Comparison of ENCODE assay signal across 1 cellular context in genomic region chr4:114598191-114599121, GRCh38.
TF ChIP-seq lines count a peak whose summit lies in the region.

Gene UGT8, plus strand, starts transcription at chr4:114598807. Its CDS starts 24,074 bp downstream, at chr4:114622881.

TF ChIP-seq in liver, 16 proteins besides CTCF, POLR2A, EP300 and RAD21 (continued from another document):
- TF ChIP-seq, protein P1, sequence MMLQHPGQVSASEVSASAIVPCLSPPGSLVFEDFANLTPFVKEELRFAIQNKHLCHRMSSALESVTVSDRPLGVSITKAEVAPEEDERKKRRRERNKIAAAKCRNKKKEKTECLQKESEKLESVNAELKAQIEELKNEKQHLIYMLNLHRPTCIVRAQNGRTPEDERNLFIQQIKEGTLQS (IDR thresholded peaks at IDR 0.05): no peak
- TF ChIP-seq HNF4G (IDR thresholded peaks at IDR 0.05): no peak
- TF ChIP-seq FOXA1 (IDR thresholded peaks at IDR 0.05): no peak
- TF ChIP-seq JUND (IDR thresholded peaks at IDR 0.05): no peak
- no peak for TF ChIP-seq NR2F2 (IDR thresholded peaks at IDR 0.05)
- TF ChIP-seq ZBTB33 (IDR thresholded peaks at IDR 0.05): no peak
- no peak for TF ChIP-seq EGR1 (IDR thresholded peaks at IDR 0.05; ENCODE audit: low read depth in 2 of 2)
- no peak for TF ChIP-seq GABPA (IDR thresholded peaks at IDR 0.05 in 1 of 2, conservative IDR thresholded peaks at IDR 0.05 in 1 of 2)
- TF ChIP-seq, protein P2, sequence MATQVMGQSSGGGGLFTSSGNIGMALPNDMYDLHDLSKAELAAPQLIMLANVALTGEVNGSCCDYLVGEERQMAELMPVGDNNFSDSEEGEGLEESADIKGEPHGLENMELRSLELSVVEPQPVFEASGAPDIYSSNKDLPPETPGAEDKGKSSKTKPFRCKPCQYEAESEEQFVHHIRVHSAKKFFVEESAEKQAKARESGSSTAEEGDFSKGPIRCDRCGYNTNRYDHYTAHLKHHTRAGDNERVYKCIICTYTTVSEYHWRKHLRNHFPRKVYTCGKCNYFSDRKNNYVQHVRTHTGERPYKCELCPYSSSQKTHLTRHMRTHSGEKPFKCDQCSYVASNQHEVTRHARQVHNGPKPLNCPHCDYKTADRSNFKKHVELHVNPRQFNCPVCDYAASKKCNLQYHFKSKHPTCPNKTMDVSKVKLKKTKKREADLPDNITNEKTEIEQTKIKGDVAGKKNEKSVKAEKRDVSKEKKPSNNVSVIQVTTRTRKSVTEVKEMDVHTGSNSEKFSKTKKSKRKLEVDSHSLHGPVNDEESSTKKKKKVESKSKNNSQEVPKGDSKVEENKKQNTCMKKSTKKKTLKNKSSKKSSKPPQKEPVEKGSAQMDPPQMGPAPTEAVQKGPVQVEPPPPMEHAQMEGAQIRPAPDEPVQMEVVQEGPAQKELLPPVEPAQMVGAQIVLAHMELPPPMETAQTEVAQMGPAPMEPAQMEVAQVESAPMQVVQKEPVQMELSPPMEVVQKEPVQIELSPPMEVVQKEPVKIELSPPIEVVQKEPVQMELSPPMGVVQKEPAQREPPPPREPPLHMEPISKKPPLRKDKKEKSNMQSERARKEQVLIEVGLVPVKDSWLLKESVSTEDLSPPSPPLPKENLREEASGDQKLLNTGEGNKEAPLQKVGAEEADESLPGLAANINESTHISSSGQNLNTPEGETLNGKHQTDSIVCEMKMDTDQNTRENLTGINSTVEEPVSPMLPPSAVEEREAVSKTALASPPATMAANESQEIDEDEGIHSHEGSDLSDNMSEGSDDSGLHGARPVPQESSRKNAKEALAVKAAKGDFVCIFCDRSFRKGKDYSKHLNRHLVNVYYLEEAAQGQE (IDR thresholded peaks at IDR 0.05): no peak
- no peak for TF ChIP-seq HNF4A (conservative IDR thresholded peaks at IDR 0.05)
- TF ChIP-seq, protein P3, sequence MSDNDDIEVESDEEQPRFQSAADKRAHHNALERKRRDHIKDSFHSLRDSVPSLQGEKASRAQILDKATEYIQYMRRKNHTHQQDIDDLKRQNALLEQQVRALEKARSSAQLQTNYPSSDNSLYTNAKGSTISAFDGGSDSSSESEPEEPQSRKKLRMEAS (IDR thresholded peaks at IDR 0.05): no peak
